Comparison of ENCODE assay signal across 8 cellular contexts in genomic region chr3:195258449-195259145, GRCh38. TPM values are rescaled to one million over a fixed set of nuclear protein-coding genes. Genes with fewer than 3 reads are reported as not detected.
A peak's percentile ranks its signal among the peaks of the same experiment; 100 is the strongest.
DNase-seq lines count a peak whose midpoint lies in the region; ATAC-seq and TF ChIP-seq lines count a peak whose summit lies in the region.

No MANE protein-coding gene starts in this region.

- TF ChIP-seq CTCF in HCT116 (IDR thresholded peaks at IDR 0.05 in 2 of 3, conservative IDR thresholded peaks at IDR 0.05 in 1 of 3; ENCODE audit: borderline replicate concordance in 1 of 3, insufficient read depth in 1 of 3, low read depth in 2 of 3, low read length in 2 of 3) (no peak), fibroblast of the aortic adventitia (IDR thresholded peaks at IDR 0.05; ENCODE audit: insufficient read depth, low read length) (no peak)

- DNase-seq in HCT116 (ENCODE audit: low read depth, low spot score) (no peak), SW480 (ENCODE audit: low spot score) (peak; percentile 18), fibroblast of the aortic adventitia (ENCODE audit: low read depth) (no peak), germinal center (ENCODE audit: low spot score) (no peak), SIG-M5 treated with dmso at 0.1 percent for 504 hours (lab: John Stamatoyannopoulos, UW; ENCODE audit: unreplicated experiment) (no peak)
- no peak for DNase-seq in activated CD4-positive, alpha-beta T cell treated with anti-CD3 and anti-CD28 coated beads for 1 hour
- no peak for DNase-seq in stimulated activated naive CD4-positive, alpha-beta T cell treated with Interleukin-2 at 50 U/mL for 16 hours (lab: John Stamatoyannopoulos, UW)

- intact Hi-C loops in HCT116 (cut with micrococcal nuclease) = loop anchor here (2.0 kb wide), 2 partner anchors 140 to 256 kb away; no protein-coding TSS in a partner anchor

- H3K4me1 Mint-ChIP-seq in stimulated activated memory B cell treated with anti-CD40 and anti-IgM and Interleukin-4, amounts not matched to agents 10 μg/mL and 1 μg/mL and 100 μg/mL, for 72 hours = peaks cover 35% of the 10 kb centered on the region

- BruUV-seq in HCT116 (replicated peaks; lab: Mats Ljungman, UMichigan) = no TSS peak

- no peaks in the 10 kb centered on the region for H4K20me1 ChIP-seq in HCT116 (ENCODE audit: insufficient read depth)

- TF ChIP-seq POLR2A in HCT116 (IDR thresholded peaks at IDR 0.05; ENCODE audit: borderline replicate concordance, extremely low read depth, insufficient read depth, insufficient read length) = no peak

- CTCF ChIA-PET in HCT116 (lab: Charles Lee) = interaction anchor here (1.3 to 1.8 kb wide), 3 partner anchors 12 to 587 kb away, joined by 8 to 13 read pairs (median 8); partner anchors contain the start of genes LSG1 and XXYLT1

- no peak overlapping the region for H2AFZ ChIP-seq in HCT116 (ENCODE audit: low read depth, low read length, poor library complexity, severe bottlenecking)

- TF ChIP-seq RAD21 in HCT116 (IDR thresholded peaks at IDR 0.05; ENCODE audit: low read depth) = no peak

- RAD21 ChIA-PET in HCT116 (lab: Charles Lee; ENCODE audit: low non-redundant PET in 1 of 2, low total read pairs in 2 of 2, uncharacterized antibody in 2 of 2, unreplicated experiment in 2 of 2) = interaction anchor here (1.5 to 1.6 kb wide), 2 partner anchors 576 kb away, joined by 3 to 6 read pairs; no protein-coding TSS in a partner anchor

- H3K9me3 ChIP-seq in HCT116 (ENCODE audit: control insufficient read depth in 1 of 2, insufficient read depth in 1 of 2, low read depth in 1 of 2, low read length in 2 of 2) = no peaks in the 10 kb centered on the region

- no peaks in the 10 kb centered on the region for H3K36me3 Mint-ChIP-seq in stimulated activated memory B cell treated with anti-CD40 and anti-IgM and Interleukin-4, amounts not matched to agents 10 μg/mL and 1 μg/mL and 100 μg/mL, for 72 hours

- no peaks in the 10 kb centered on the region for H3K9me3 Mint-ChIP-seq in stimulated activated memory B cell treated with anti-CD40 and anti-IgM and Interleukin-4, amounts not matched to agents 10 μg/mL and 1 μg/mL and 100 μg/mL, for 72 hours

- peak overlapping the region; percentile 86 for H3K27ac Mint-ChIP-seq in stimulated activated memory B cell treated with anti-CD40 and anti-IgM and Interleukin-4, amounts not matched to agents 10 μg/mL and 1 μg/mL and 100 μg/mL, for 72 hours

- H3K4me2 ChIP-seq in HCT116 (ENCODE audit: low read length) = peak overlapping the region; percentile 92

- no peaks in the 10 kb centered on the region for H3K27me3 ChIP-seq in HCT116 (ENCODE audit: insufficient read depth, low read length)

- peaks cover 10% of the 10 kb centered on the region; the same call in 1 of the 2 replicates for H3K79me2 ChIP-seq in HCT116 (ENCODE audit: insufficient read depth, low read length)

- H3K4me3 ChIP-seq in HCT116 (replicated peaks in 1 of 2; ENCODE audit: low read depth in 1 of 2, low read length in 2 of 2) = no peak overlapping the region; a peak in 1 of 4 replicates
- peak overlapping the region; percentile 69 for H3K4me3 ChIP-seq in fibroblast of the aortic adventitia (ENCODE audit: low read depth, low read length)

- H3K36me3 ChIP-seq in HCT116 (ENCODE audit: control insufficient read depth in 1 of 2, insufficient read depth in 2 of 2, low read length in 2 of 2) = no peaks in the 10 kb centered on the region

- no peak; the same call in 1 of the 2 replicates for ATAC-seq in HCT116
- no peak for ATAC-seq in stimulated activated memory B cell treated with anti-CD40 and anti-IgM and Interleukin-4, amounts not matched to agents 10 μg/mL and 1 μg/mL and 100 μg/mL, for 72 hours

- H3K9ac ChIP-seq in HCT116 (ENCODE audit: low read length) = peak overlapping the region; percentile 79

- peaks cover 19 to 28% of the 10 kb centered on the region in 2 experiments for H3K4me1 ChIP-seq in HCT116 (ENCODE audit: control insufficient read depth in 1 of 2, insufficient read depth in 2 of 2, low read length in 2 of 2)

- no peaks in the 10 kb centered on the region for H3K27me3 Mint-ChIP-seq in stimulated activated memory B cell treated with anti-CD40 and anti-IgM and Interleukin-4, amounts not matched to agents 10 μg/mL and 1 μg/mL and 100 μg/mL, for 72 hours

- peak overlapping the region; percentile 92 for H3K27ac ChIP-seq in HCT116 (ENCODE audit: low read depth, low read length)

- H3K9me2 ChIP-seq in HCT116 (ENCODE audit: insufficient read depth) = no peaks in the 10 kb centered on the region

- POLR2A ChIA-PET in HCT116 (lab: Charles Lee) = interaction anchor here (0.8 kb wide), 1 partner anchor 576 kb away, joined by 4 read pairs; no protein-coding TSS in a partner anchor

- peak overlapping the region; percentile 41 for H3K4me3 Mint-ChIP-seq in stimulated activated memory B cell treated with anti-CD40 and anti-IgM and Interleukin-4, amounts not matched to agents 10 μg/mL and 1 μg/mL and 100 μg/mL, for 72 hours

TF ChIP-seq in HCT116, 20 proteins besides CTCF, POLR2A, EP300 and RAD21:
- TF ChIP-seq EZH2phosphoT487 (IDR thresholded peaks at IDR 0.05; ENCODE audit: borderline replicate concordance) (no peak), ZNF274 (IDR thresholded peaks at IDR 0.05; ENCODE audit: low read depth, low read length) (no peak), EGR1 (IDR thresholded peaks at IDR 0.05; ENCODE audit: low read depth) (no peak), REST (IDR thresholded peaks at IDR 0.05; ENCODE audit: low read depth) (no peak), ZBTB33 (IDR thresholded peaks at IDR 0.05; ENCODE audit: extremely low read depth, insufficient replicate concordance, low read length) (no peak), TCF7L2 (IDR thresholded peaks at IDR 0.05; ENCODE audit: borderline replicate concordance, extremely low read depth, insufficient read depth, insufficient read length) (no peak), SRF (IDR thresholded peaks at IDR 0.05; ENCODE audit: low read depth) (no peak), POLR2AphosphoS5 (IDR thresholded peaks at IDR 0.05; ENCODE audit: low read depth, low read length) (no peak), EZH2 (IDR thresholded peaks at IDR 0.05) (no peak), CEBPB (IDR thresholded peaks at IDR 0.05; ENCODE audit: low read depth) (no peak), JUND (IDR thresholded peaks at IDR 0.05) (no peak), YY1 (IDR thresholded peaks at IDR 0.05; ENCODE audit: extremely low read depth, insufficient replicate concordance, low read depth, low read length) (no peak), ATF3 (IDR thresholded peaks at IDR 0.05) (no peak), MAX (IDR thresholded peaks at IDR 0.05) (no peak), SP1 (IDR thresholded peaks at IDR 0.05; ENCODE audit: low read depth) (no peak)
TF ChIP-seq in HCT116: peak in this region for 0.

RNA-seq across cellular contexts. Expression of gene XXYLT1, which starts 12.4 kb away (rescaled TPM):
- total RNA-seq in HCT116 (2021; ENCODE audit: unreplicated experiment) (10.9 TPM), fibroblast of the aortic adventitia (ENCODE audit: low replicate concordance) (13.0 and 21.0 TPM in 2 replicates)
- polyA plus RNA-seq in HCT116 (2012) = 6.4 and 6.6 TPM in 2 replicates
